ENCODE assay signal across 14 cellular contexts in genomic region chr19:54901073-54901630, GRCh38. TPM values are rescaled to one million over a fixed set of nuclear protein-coding genes. Genes with fewer than 3 reads are reported as not detected.
"Had no signal": no experiment of that assay in that cellular context is flagged by ENCODE, and none has a peak within 500 bp of the region (broad histone marks: within the 10 kb centered on the region; RNA-seq: fewer than 3 reads in every experiment).

No MANE protein-coding gene starts in this region.

RNA-seq across cellular contexts. Expression of gene NCR1, which starts 4.8 kb away (rescaled TPM):
- total RNA-seq: activated CD4-positive, alpha-beta memory T cell treated with anti-CD3 and anti-CD28 coated beads, Interleukin-2, amount 10 ng/mL, durations not matched to agents 7 days and 5 days; bronchial epithelial cell; cerebellum; gastroesophageal sphincter; kidney epithelial cell; renal cortical epithelial cell; sigmoid colon had no signal

RNA-seq across cellular contexts. Expression of gene FCAR, which starts 27.1 kb away (rescaled TPM):
- total RNA-seq: activated CD4-positive, alpha-beta memory T cell treated with anti-CD3 and anti-CD28 coated beads, Interleukin-2, amount 10 ng/mL, durations not matched to agents 7 days and 5 days; activated CD8-positive, alpha-beta memory T cell treated with anti-CD3 and anti-CD28 coated beads, Interleukin-2, amount 10 ng/mL, durations not matched to agents 7 days and 5 days; bronchial epithelial cell; endothelial cell of umbilical vein; kidney epithelial cell; renal cortical epithelial cell; testis had no signal

RNA-seq across cellular contexts. Expression of gene NLRP7, which starts 46.2 kb away (rescaled TPM):
- total RNA-seq: activated CD4-positive, alpha-beta memory T cell treated with anti-CD3 and anti-CD28 coated beads, Interleukin-2, amount 10 ng/mL, durations not matched to agents 7 days and 5 days; activated CD8-positive, alpha-beta memory T cell treated with anti-CD3 and anti-CD28 coated beads, Interleukin-2, amount 10 ng/mL, durations not matched to agents 7 days and 5 days; bronchial epithelial cell; cerebellum; endothelial cell of umbilical vein; esophagus muscularis mucosa; gastroesophageal sphincter; heart left ventricle; kidney epithelial cell; liver; mesenteric fat pad; renal cortical epithelial cell; sigmoid colon had no signal

RNA-seq across cellular contexts. Expression of gene KIR3DL2, which starts 50.9 kb away (rescaled TPM):
- total RNA-seq: bronchial epithelial cell, cerebellum, endothelial cell of umbilical vein, esophagus muscularis mucosa, gastroesophageal sphincter, kidney epithelial cell, mesenteric fat pad, renal cortical epithelial cell, sigmoid colon, testis had no signal
